In genomic region chr9:90815944-90816357, GRCh38 we compare ENCODE assay signal across 14 cellular contexts. TPM values are rescaled to one million over a fixed set of nuclear protein-coding genes. Genes with fewer than 3 reads are reported as not detected.
A peak's percentile ranks its signal among the peaks of the same experiment; 100 is the strongest.
DNase-seq lines count a peak whose midpoint lies in the region; ATAC-seq and TF ChIP-seq lines count a peak whose summit lies in the region.
"Had no signal": no experiment of that assay in that cellular context is flagged by ENCODE, and none has a peak within 500 bp of the region (broad histone marks: within the 10 kb centered on the region; RNA-seq: fewer than 3 reads in every experiment).

No MANE protein-coding gene starts in this region.

- H3K4me3 Mint-ChIP-seq in naive thymus-derived CD4-positive, alpha-beta T cell: peak overlapping the region in 5 of 10 donors; percentile 61 to 74 (median 66)

- no peak overlapping the region; the same call in 1 of the 2 replicates for H2AFZ ChIP-seq in OCI-LY7 (ENCODE audit: low read length)

- H3K9me3 ChIP-seq in DOHH2 (ENCODE audit: control insufficient read depth, insufficient read depth, low read length): peaks cover 18% of the 10 kb centered on the region
- peaks cover 20% of the 10 kb centered on the region; the same call in 1 of the 2 replicates for H3K9me3 ChIP-seq in OCI-LY7 (ENCODE audit: low read length)
- no peaks in the 10 kb centered on the region for H3K9me3 ChIP-seq in naive thymus-derived CD4-positive, alpha-beta T cell (ENCODE audit: control insufficient read depth in 2 of 3, low read length in 3 of 3)
- H3K9me3 ChIP-seq in right lobe of liver: no peaks in the 10 kb centered on the region

- TF ChIP-seq CTCF in DOHH2 (IDR thresholded peaks at IDR 0.05; ENCODE audit: low read depth, low read length, poor library complexity, severe bottlenecking): no peak
- no peak for TF ChIP-seq CTCF in OCI-LY7 (conservative IDR thresholded peaks at IDR 0.05; ENCODE audit: low read length)
- TF ChIP-seq CTCF in right lobe of liver (IDR thresholded peaks at IDR 0.05): no peak

- ATAC-seq in GM21825 (IDR thresholded peaks at IDR 0.05; ENCODE audit: unreplicated experiment) (peak; percentile 24), HG02973 (IDR thresholded peaks at IDR 0.05; ENCODE audit: unreplicated experiment) (no peak), right lobe of liver (no peak)
- ATAC-seq in naive thymus-derived CD4-positive, alpha-beta T cell: peak; percentile 24
- ATAC-seq: activated T-cell treated with anti-CD3 and anti-CD28 coated beads, Interleukin-2, amount 50 U/mL, for 72 hours had no signal

- H3K27me3 ChIP-seq in DOHH2 (ENCODE audit: control insufficient read depth, low read length) (no peaks in the 10 kb centered on the region), right lobe of liver (no peaks in the 10 kb centered on the region)
- H3K27me3 ChIP-seq in naive thymus-derived CD4-positive, alpha-beta T cell (ENCODE audit: control insufficient read depth in 2 of 2, insufficient read depth in 2 of 2, low read length in 2 of 2): no peaks in the 10 kb centered on the region

- WGBS in right lobe of liver (ENCODE audit: insufficient coverage, low coverage, low lambda C conversion rate, missing lambda C conversion rate): 57% methylated on average over 2 of the region's 4 CpGs

- H3K27ac ChIP-seq in DOHH2 (ENCODE audit: low read depth, low read length) (peak overlapping the region; percentile 93), OCI-LY7 (ENCODE audit: low read depth, low read length, poor library complexity, severe bottlenecking) (peak overlapping the region; percentile 95), right lobe of liver (no peak overlapping the region)
- H3K27ac ChIP-seq in naive thymus-derived CD4-positive, alpha-beta T cell (ENCODE audit: low read depth, low read length): no peak overlapping the region

- CTCF ChIA-PET in OCI-LY7 (lab: Charles Lee; ENCODE audit: unreplicated experiment): interaction anchor here (0.6 to 1.3 kb wide), 3 partner anchors 10 to 16 kb away, joined by 3 to 6 read pairs (median 5); no protein-coding TSS in a partner anchor
- CTCF ChIA-PET in naive thymus-derived CD4-positive, alpha-beta T cell (lab: Charles Lee): interaction anchor here (0.9 to 1.1 kb wide), 2 partner anchors 14 to 1213 kb away, joined by 3 to 4 read pairs; no protein-coding TSS in a partner anchor

- H3K4me3 ChIP-seq in DOHH2 (ENCODE audit: low read length): peak overlapping the region; percentile 66
- H3K4me3 ChIP-seq in OCI-LY7 (ENCODE audit: low read depth, low read length, poor library complexity, severe bottlenecking): peak overlapping the region; percentile 45
- H3K4me3 ChIP-seq in naive thymus-derived CD4-positive, alpha-beta T cell (ENCODE audit: low read length): no peak overlapping the region
- H3K4me3 ChIP-seq in right lobe of liver: no peak overlapping the region

- BruUV-seq in OCI-LY7 (replicated peaks; lab: Mats Ljungman, UMichigan): no TSS peak

- peaks cover 0 to 4% (median 2%) of the 10 kb centered on the region in 5 donors for H3K36me3 Mint-ChIP-seq in naive thymus-derived CD4-positive, alpha-beta T cell

- H3K9me2 ChIP-seq in DOHH2 (replicated peaks; ENCODE audit: control insufficient read depth, low read length) (no peaks in the 10 kb centered on the region), OCI-LY7 (ENCODE audit: insufficient read depth, low read length) (no peaks in the 10 kb centered on the region)

- peaks cover 40% of the 10 kb centered on the region for H3F3A ChIP-seq in DOHH2 (ENCODE audit: control insufficient read depth, insufficient read depth)

- H3K27me3 Mint-ChIP-seq in naive thymus-derived CD4-positive, alpha-beta T cell: peaks cover 0 to 8% (median 0%) of the 10 kb centered on the region in 5 donors

- intact Hi-C loops in OCI-LY7 (cut with micrococcal nuclease; ENCODE audit: unreplicated experiment): loop anchor here (1.0 kb wide), 2 partner anchors 11 to 15 kb away; no protein-coding TSS in a partner anchor
- intact Hi-C loops in naive thymus-derived CD4-positive, alpha-beta T cell (cut with micrococcal nuclease): no loop called here
- intact Hi-C loops in right lobe of liver (cut with DNase I): no loop called here

- DNase-seq in OCI-LY7 (ENCODE audit: low spot score) (no peak), right lobe of liver (no peak), NCI-H510A treated with DMSO at 0.1 percent for 48 hours (lab: John Stamatoyannopoulos, UW) (no peak)
- no peak for DNase-seq in naive thymus-derived CD4-positive, alpha-beta T cell
- no peak for DNase-seq in activated CD4-positive, CD25-positive, alpha-beta regulatory T cell treated with anti-CD3 and anti-CD28 coated beads, Interleukin-2, amount 50 U/mL, for 72 hours
- DNase-seq: activated T-cell treated with anti-CD3 and anti-CD28 coated beads, Interleukin-2, amount 50 U/mL, for 72 hours; central memory CD4-positive, alpha-beta T cell; NCI-H2171 treated with DMSO at 0.1 percent for 48 hours; NK-92 treated with Interleukin-12 subunit alpha and Interleukin-12 subunit beta, amount 100 ng/mL, for 24 hours; SHP77 treated with DMSO at 0.1 percent for 48 hours had no signal

- peak overlapping the region in 3 of 9 donors; percentile 2 to 61 (median 49) for H3K27ac Mint-ChIP-seq in naive thymus-derived CD4-positive, alpha-beta T cell

- peaks cover 88% of the 10 kb centered on the region for H3K4me1 ChIP-seq in DOHH2 (ENCODE audit: control insufficient read depth, low read length)
- peaks cover 56% of the 10 kb centered on the region for H3K4me1 ChIP-seq in OCI-LY7 (ENCODE audit: insufficient read depth, low read length, poor library complexity, severe bottlenecking)
- H3K4me1 ChIP-seq in naive thymus-derived CD4-positive, alpha-beta T cell (ENCODE audit: control insufficient read depth in 2 of 2, insufficient read depth in 2 of 2, low read length in 2 of 2): peaks cover 0 to 10% of the 10 kb centered on the region in 2 donors
- no peaks in the 10 kb centered on the region for H3K4me1 ChIP-seq in right lobe of liver

- H3K79me2 ChIP-seq in DOHH2 (ENCODE audit: control insufficient read depth, low read length): peaks cover 100% of the 10 kb centered on the region
- peaks cover 89% of the 10 kb centered on the region for H3K79me2 ChIP-seq in OCI-LY7 (ENCODE audit: insufficient read depth, low read depth, low read length)

- H4K20me1 ChIP-seq in DOHH2 (ENCODE audit: control insufficient read depth, insufficient read depth, low read depth, low read length) (no peaks in the 10 kb centered on the region), OCI-LY7 (ENCODE audit: insufficient read depth, low read length) (no peaks in the 10 kb centered on the region)

- peaks cover 0 to 4% (median 0%) of the 10 kb centered on the region in 11 donors for H3K9me3 Mint-ChIP-seq in naive thymus-derived CD4-positive, alpha-beta T cell

- H3K4me1 Mint-ChIP-seq in naive thymus-derived CD4-positive, alpha-beta T cell: peaks cover 8 to 24% (median 17%) of the 10 kb centered on the region in 7 donors

- no peak for TF ChIP-seq POLR2A in right lobe of liver (IDR thresholded peaks at IDR 0.05)

- POLR2A ChIA-PET in OCI-LY7 (lab: Charles Lee): interaction anchor here (0.5 to 6.3 kb wide), 7 partner anchors 8 to 24 kb away, joined by 3 to 94 read pairs (median 4); partner anchors contain the start of gene SYK
- POLR2A ChIA-PET in naive thymus-derived CD4-positive, alpha-beta T cell (lab: Charles Lee): interaction anchor here (0.7 to 0.9 kb wide), 2 partner anchors 9 to 12 kb away, joined by 3 read pairs; no protein-coding TSS in a partner anchor

- H3K36me3 ChIP-seq in DOHH2 (ENCODE audit: control insufficient read depth, low read length) (peaks cover 92% of the 10 kb centered on the region), OCI-LY7 (ENCODE audit: insufficient read depth, low read length) (peaks cover 57% of the 10 kb centered on the region), right lobe of liver (no peaks in the 10 kb centered on the region)
- H3K36me3 ChIP-seq in naive thymus-derived CD4-positive, alpha-beta T cell (ENCODE audit: control insufficient read depth in 2 of 3, insufficient read depth in 3 of 3, low read length in 3 of 3): no peaks in the 10 kb centered on the region

- H3K4me2 ChIP-seq in DOHH2 (ENCODE audit: low read length): peak overlapping the region; percentile 92
- H3K4me2 ChIP-seq in OCI-LY7 (ENCODE audit: low read length): peak overlapping the region; percentile 91

RNA-seq across cellular contexts. Expression of gene SYK, which starts 14.3 kb away (rescaled TPM):
- total RNA-seq in OCI-LY7 (2014; rRNA removed; shearing (Covaris generic)): 106 and 112 TPM in 2 replicates
- 175 and 201 TPM in 2 replicates for total RNA-seq in OCI-LY7 (2022)
- 10 to 100 TPM in 1 of 5 experiments, 1 to 10 TPM in 3, under 1 TPM in 1; 0.41 to 71.6 (median 2.4) TPM for total RNA-seq in naive thymus-derived CD4-positive, alpha-beta T cell
- polyA plus RNA-seq in naive thymus-derived CD4-positive, alpha-beta T cell: under 1 TPM; 0.26 to 0.31 TPM
- 10 to 100 TPM in 1 of 6 experiments, 1 to 10 TPM in 5; 3.0 to 10.9 (median 3.7) TPM for total RNA-seq in right lobe of liver
- total RNA-seq: fibroblast of villous mesenchyme had no signal

Comparison
In these comparisons a context has a peak if more than half of its experiments do, and no peak if none do; other contexts are left out.
1. H3K27ac ChIP-seq: peak in DOHH2 (single experiment) and OCI-LY7 (single experiment); none in naive thymus-derived CD4-positive, alpha-beta T cell (single experiment) and right lobe of liver (0 of 3).
2. H3K4me3 ChIP-seq: peak in DOHH2 (single experiment) and OCI-LY7 (single experiment); none in naive thymus-derived CD4-positive, alpha-beta T cell (single experiment) and right lobe of liver (0 of 3).
3. ATAC-seq: peak in GM21825 (single experiment) and naive thymus-derived CD4-positive, alpha-beta T cell (single experiment); none in HG02973 (single experiment) and right lobe of liver (0 of 4).